ENCODE assay signal across 13 cellular contexts in genomic region chr14:63203015-63203414, GRCh38.
"Had no signal": no experiment of that assay in that cellular context is flagged by ENCODE, and none has a peak within 500 bp of the region (broad histone marks: within the 10 kb centered on the region; RNA-seq: fewer than 3 reads in every experiment).

No MANE protein-coding gene starts in this region.

- H3K9me3 Mint-ChIP-seq: activated naive CD4-positive, alpha-beta T cell treated with anti-CD3 and anti-CD28 coated beads, Interleukin-2, amount 10 ng/mL, durations not matched to agents 7 days and 5 days; brain; neural crest cell; T-helper 1 cell treated with Interleukin-12 subunit alpha and Interleukin-12 subunit beta and Interleukin-4 antibody, amounts not matched to agents 30 μg/mL and 1 μg/mL, for 36 hours had no signal

- H3K27ac Mint-ChIP-seq: activated naive CD4-positive, alpha-beta T cell treated with anti-CD3 and anti-CD28 coated beads, Interleukin-2, amount 10 ng/mL, durations not matched to agents 7 days and 5 days; stimulated activated naive B cell treated with anti-CD40 and anti-IgM and Interleukin-4, amounts not matched to agents 10 μg/mL and 1 μg/mL and 100 μg/mL, for 72 hours; T-helper 1 cell treated with Interleukin-12 subunit alpha and Interleukin-12 subunit beta and Interleukin-4 antibody, amounts not matched to agents 30 μg/mL and 1 μg/mL, for 36 hours had no signal

- H3K36me3 ChIP-seq: adrenal gland had no signal

- H3K27me3 Mint-ChIP-seq: activated naive CD4-positive, alpha-beta T cell treated with anti-CD3 and anti-CD28 coated beads, Interleukin-2, amount 10 ng/mL, durations not matched to agents 7 days and 5 days; brain had no signal

- ATAC-seq: left ventricle myocardium superior; stimulated activated naive B cell treated with anti-CD40 and anti-IgM and Interleukin-4, amounts not matched to agents 10 μg/mL and 1 μg/mL and 100 μg/mL, for 72 hours had no signal

- DNase-seq: activated CD4-positive, alpha-beta T cell treated with anti-CD3 and anti-CD28 coated beads for 48 hours; activated naive CD4-positive, alpha-beta T cell treated with anti-CD3 and anti-CD28 coated beads, Interleukin-2, amount 10 ng/mL, durations not matched to agents 7 days and 5 days; adrenal gland; dermis blood vessel endothelial cell; erythroblast; left ventricle myocardium superior; stimulated activated CD4-positive, alpha-beta T cell treated with anti-CD3 and anti-CD28 coated beads, Interleukin-2, amount 100 ng/mL, for 24 hours; stimulated activated naive B cell treated with anti-CD40 and anti-IgM and Interleukin-4, amounts not matched to agents 10 μg/mL and 1 μg/mL and 100 μg/mL, for 72 hours; substantia nigra had no signal

- H3K9me3 ChIP-seq: adrenal gland had no signal

- H3K4me1 ChIP-seq: parathyroid adenoma had no signal

- H3K9ac ChIP-seq: parathyroid adenoma had no signal

- H3K27ac ChIP-seq: parathyroid adenoma had no signal

- H3K36me3 Mint-ChIP-seq: activated naive CD4-positive, alpha-beta T cell treated with anti-CD3 and anti-CD28 coated beads, Interleukin-2, amount 10 ng/mL, durations not matched to agents 7 days and 5 days; brain; stimulated activated naive B cell treated with anti-CD40 and anti-IgM and Interleukin-4, amounts not matched to agents 10 μg/mL and 1 μg/mL and 100 μg/mL, for 72 hours had no signal

- H3K79me2 ChIP-seq: parathyroid adenoma had no signal

- H3K4me3 Mint-ChIP-seq: activated naive CD4-positive, alpha-beta T cell treated with anti-CD3 and anti-CD28 coated beads, Interleukin-2, amount 10 ng/mL, durations not matched to agents 7 days and 5 days; neural crest cell; stimulated activated naive B cell treated with anti-CD40 and anti-IgM and Interleukin-4, amounts not matched to agents 10 μg/mL and 1 μg/mL and 100 μg/mL, for 72 hours; T-helper 1 cell treated with Interleukin-12 subunit alpha and Interleukin-12 subunit beta and Interleukin-4 antibody, amounts not matched to agents 30 μg/mL and 1 μg/mL, for 36 hours had no signal

- H3K4me1 Mint-ChIP-seq: activated naive CD4-positive, alpha-beta T cell treated with anti-CD3 and anti-CD28 coated beads, Interleukin-2, amount 10 ng/mL, durations not matched to agents 7 days and 5 days; brain; stimulated activated naive B cell treated with anti-CD40 and anti-IgM and Interleukin-4, amounts not matched to agents 10 μg/mL and 1 μg/mL and 100 μg/mL, for 72 hours had no signal

- H3K27me3 ChIP-seq: adrenal gland had no signal
